9 cellular contexts compared by ENCODE assay signal in genomic region chr4:152454398-152455011, GRCh38.
A peak's percentile ranks its signal among the peaks of the same experiment; 100 is the strongest.
DNase-seq lines count a peak whose midpoint lies in the region; ATAC-seq and TF ChIP-seq lines count a peak whose summit lies in the region.
"Had no signal": no experiment of that assay in that cellular context is flagged by ENCODE, and none has a peak within 500 bp of the region (broad histone marks: within the 10 kb centered on the region; RNA-seq: fewer than 3 reads in every experiment).

No MANE protein-coding gene starts in this region.

- peak overlapping the region; percentile 20 for H3K27ac Mint-ChIP-seq in type B pancreatic cell

- no peak for ATAC-seq in HG03175 (IDR thresholded peaks at IDR 0.05; ENCODE audit: unreplicated experiment)
- no peak for ATAC-seq in omental fat pad (ENCODE audit: low FRiP score)

- H3K4me3 Mint-ChIP-seq in type B pancreatic cell: no peak overlapping the region

- no peaks in the 10 kb centered on the region for H3K27me3 Mint-ChIP-seq in type B pancreatic cell

- DNase-seq in AG08396 (ENCODE audit: low spot score) (peak; percentile 21), H4 (ENCODE audit: low spot score) (peak; percentile 16), SK-MEL-5 (ENCODE audit: low read depth, low spot score) (peak; percentile 48), fibroblast of the aortic adventitia (ENCODE audit: low read depth) (peak; percentile 60), type B pancreatic cell (ENCODE audit: extremely low spot score, unreplicated experiment) (no peak), omental fat pad (ENCODE audit: low spot score) (no peak)
- DNase-seq in activated T-cell treated with anti-CD3 and anti-CD28 coated beads, Interleukin-2, amount 50 U/mL, for 48 hours: no peak

- TF ChIP-seq CTCF in fibroblast of the aortic adventitia (IDR thresholded peaks at IDR 0.05; ENCODE audit: insufficient read depth, low read length) (peak; percentile 75), type B pancreatic cell (conservative IDR thresholded peaks at IDR 0.05) (peak; percentile 81), omental fat pad (IDR thresholded peaks at IDR 0.05) (no peak)

- H3K4me3 ChIP-seq in fibroblast of the aortic adventitia (ENCODE audit: low read depth, low read length): no peak overlapping the region
- H3K4me3 ChIP-seq: HAP-1 had no signal

- no peaks in the 10 kb centered on the region for H3K9me3 Mint-ChIP-seq in type B pancreatic cell

- no peaks in the 10 kb centered on the region for H3K36me3 Mint-ChIP-seq in type B pancreatic cell

- in situ Hi-C loops in SK-MEL-5 (cut with HindIII; ENCODE audit: low pct_unique_long_range_greater_than_20kb, low sequenced_read_pairs): no loop called here

- peaks cover 5% of the 10 kb centered on the region for H3K4me1 Mint-ChIP-seq in type B pancreatic cell (ENCODE audit: unreplicated experiment)

Comparison
In these comparisons a context has a peak if more than half of its experiments do, and no peak if none do; other contexts are left out.
1. DNase-seq: peak in AG08396 (single experiment), H4 (single experiment), SK-MEL-5 (single experiment) and fibroblast of the aortic adventitia (single experiment); none in type B pancreatic cell (single experiment), activated T-cell treated with anti-CD3 and anti-CD28 coated beads, Interleukin-2, amount 50 U/mL, for 48 hours (0 of 2) and omental fat pad (single experiment).
2. CTCF ChIP-seq: peak in fibroblast of the aortic adventitia (single experiment) and type B pancreatic cell (single experiment); none in omental fat pad (0 of 3).